ENCODE assay signal across 8 cellular contexts in genomic region chr17:57939797-57940196, GRCh38. TPM values are rescaled to one million over a fixed set of nuclear protein-coding genes. Genes with fewer than 3 reads are reported as not detected.
DNase-seq lines count a peak whose midpoint lies in the region; ATAC-seq, FAIRE-seq and TF ChIP-seq lines count a peak whose summit lies in the region.

No MANE protein-coding gene starts in this region.

- no peaks in the 10 kb centered on the region for H3K36me3 Mint-ChIP-seq in IgD-negative memory B cell
- no peaks in the 10 kb centered on the region for H3K36me3 Mint-ChIP-seq in MCF 10A (ENCODE audit: insufficient read depth, unreplicated experiment)

- TF ChIP-seq POLR2A in GM12892 (IDR thresholded peaks at IDR 0.05; ENCODE audit: low read depth, low read length), result no peak

- H3K27me3 Mint-ChIP-seq in IgD-negative memory B cell, result peaks cover 41% of the 10 kb centered on the region
- H3K27me3 Mint-ChIP-seq in MCF 10A (ENCODE audit: insufficient read depth, unreplicated experiment), result no peaks in the 10 kb centered on the region

- intact Hi-C loops in left colon (cut with DNase I, micrococcal nuclease), result no loop called here
- intact Hi-C loops in MCF 10A (cut with micrococcal nuclease), result no loop called here

- peak; percentile 66 for DNase-seq in GM12892 (ENCODE audit: insufficient read length)
- peak; percentile 76 for DNase-seq in OCI-M1 (lab: John Stamatoyannopoulos, UW)
- peak; percentile 65 to 75 for DNase-seq in left colon
- no peak for DNase-seq in occipital lobe (lab: John Stamatoyannopoulos, UW)
- DNase-seq in brain microvascular endothelial cell, result no peak
- DNase-seq in MCF 10A (ENCODE audit: unreplicated experiment), result no peak

- ATAC-seq in GM21447 (IDR thresholded peaks at IDR 0.05; ENCODE audit: unreplicated experiment) (peak; percentile 67), left colon (peak; percentile 64)

- peak overlapping the region in 2 of 4 donors; percentile 42 to 54 for H3K4me3 Mint-ChIP-seq in IgD-negative memory B cell
- no peak overlapping the region for H3K4me3 Mint-ChIP-seq in MCF 10A (ENCODE audit: unreplicated experiment)

- TF ChIP-seq CTCF in brain microvascular endothelial cell (IDR thresholded peaks at IDR 0.05; ENCODE audit: low read depth, low read length, missing control alignments) (no peak), MCF 10A (IDR thresholded peaks at IDR 0.05; ENCODE audit: unreplicated experiment) (no peak)

- in situ Hi-C loops in brain microvascular endothelial cell (cut with HindIII; ENCODE audit: low pct_ligation_motif_present, low sequenced_read_pairs), result no loop called here

- POLR2A ChIA-PET in MCF 10A (lab: Yijun Ruan, JAX), result interaction anchor here (0.7 to 1.5 kb wide), 5 partner anchors 12 to 158 kb away, joined by 3 to 4 read pairs (median 4); no protein-coding TSS in a partner anchor

- H3K4me1 Mint-ChIP-seq in IgD-negative memory B cell, result peaks cover 19 to 36% (median 24%) of the 10 kb centered on the region in 3 donors
- peaks cover 22% of the 10 kb centered on the region for H3K4me1 Mint-ChIP-seq in MCF 10A (ENCODE audit: insufficient read depth, unreplicated experiment)

- H3K27me3 ChIP-seq in brain microvascular endothelial cell (replicated peaks), result no peaks in the 10 kb centered on the region

- H3K36me3 ChIP-seq in brain microvascular endothelial cell (replicated peaks), result no peaks in the 10 kb centered on the region

- H3K27ac Mint-ChIP-seq in IgD-negative memory B cell (peak overlapping the region in 2 of 3 donors; percentile 46 to 72), MCF 10A (ENCODE audit: low read depth, unreplicated experiment) (no peak overlapping the region)

- H3K9me3 Mint-ChIP-seq in IgD-negative memory B cell (no peaks in the 10 kb centered on the region), MCF 10A (ENCODE audit: unreplicated experiment) (no peaks in the 10 kb centered on the region)

- no peak overlapping the region for H3K27ac ChIP-seq in brain microvascular endothelial cell

- no peak overlapping the region for H3K4me3 ChIP-seq in brain microvascular endothelial cell (ENCODE audit: low read depth, low read length)

- peak; percentile 93 for FAIRE-seq in GM12892 (lab: Jason Lieb, UNC)

- CTCF ChIA-PET in MCF 10A (lab: Yijun Ruan, JAX), result interaction anchor here (0.7 kb wide), 1 partner anchor 50 kb away, joined by 4 read pairs; no protein-coding TSS in a partner anchor

- BruUV-seq in MCF 10A (replicated peaks; lab: Mats Ljungman, UMichigan), result no TSS peak

RNA-seq across cellular contexts. Expression of gene CUEDC1, which starts 15.4 kb away (rescaled TPM):
- polyA plus RNA-seq in GM12892 (2012; ENCODE audit: missing spikeins), result 1.2 TPM
- polyA plus RNA-seq in IgD-negative memory B cell, result not detected
- total RNA-seq in left colon (10 to 100 TPM; 16.5 to 29.6 TPM), occipital lobe (10.9 TPM), MCF 10A (2022) (15.6 and 21.5 TPM in 2 replicates)

RNA-seq across cellular contexts. Expression of gene VEZF1, which starts 48.3 kb away (rescaled TPM):
- 12.5 TPM for polyA plus RNA-seq in GM12892 (2012; ENCODE audit: missing spikeins)
- 38.3 TPM for polyA plus RNA-seq in IgD-negative memory B cell
- total RNA-seq in left colon, result 10 to 100 TPM; 38.9 to 53.3 TPM
- total RNA-seq in occipital lobe, result 71.1 TPM
- 66.8 and 69.1 TPM in 2 replicates for total RNA-seq in MCF 10A (2022)

Comparison
In these comparisons a context has a peak if more than half of its experiments do, and no peak if none do; other contexts are left out.
1. DNase-seq: peak in GM12892 (single experiment), OCI-M1 (single experiment) and left colon (2 of 2); none in occipital lobe (single experiment), brain microvascular endothelial cell (single experiment) and MCF 10A (single experiment).